1 cellular context compared by ENCODE assay signal in genomic region chr5:151153766-151154272, GRCh38.
A peak's percentile ranks its signal among the peaks of the same experiment; 100 is the strongest.
TF ChIP-seq lines count a peak whose summit lies in the region.

No MANE protein-coding gene starts in this region.

TF ChIP-seq in GM12878, 131 proteins besides CTCF, POLR2A, EP300 and RAD21 (continued from another document):
- peak; percentile 75 for TF ChIP-seq ATF7 (IDR thresholded peaks at IDR 0.05; ENCODE audit: low read depth)
- TF ChIP-seq MEF2A (IDR thresholded peaks at IDR 0.05; ENCODE audit: insufficient read depth, low read depth, low read length) = peak; percentile 37; the same call in 1 of the 2 replicates
- no peak for TF ChIP-seq IRF5 (IDR thresholded peaks at IDR 0.05; ENCODE audit: borderline replicate concordance)
- no peak for TF ChIP-seq SKIL (IDR thresholded peaks at IDR 0.05; ENCODE audit: low read depth, poor library complexity, severe bottlenecking)
- TF ChIP-seq GATAD2B (conservative IDR thresholded peaks at IDR 0.05; ENCODE audit: low read depth) = no peak
- no peak for TF ChIP-seq TARDBP (IDR thresholded peaks at IDR 0.05; ENCODE audit: borderline replicate concordance)
- 0 out of 2 replicates have a peak, but pooled peaks have one; percentile 3 for TF ChIP-seq IKZF1 (conservative IDR thresholded peaks at IDR 0.05)
- no peak for TF ChIP-seq ATF3 (IDR thresholded peaks at IDR 0.05; ENCODE audit: borderline replicate concordance, extremely low read depth, low read depth, low read length)
- TF ChIP-seq CBFB (IDR thresholded peaks at IDR 0.05; ENCODE audit: low read depth) = 0 out of 2 replicates have a peak, but pooled peaks have one; percentile 26
- TF ChIP-seq ZNF217 (IDR thresholded peaks at IDR 0.05) = no peak
- peak; percentile 50; the same call in 1 of the 2 replicates for TF ChIP-seq RAD51 (IDR thresholded peaks at IDR 0.05)
